In the genomic region with DNA sequence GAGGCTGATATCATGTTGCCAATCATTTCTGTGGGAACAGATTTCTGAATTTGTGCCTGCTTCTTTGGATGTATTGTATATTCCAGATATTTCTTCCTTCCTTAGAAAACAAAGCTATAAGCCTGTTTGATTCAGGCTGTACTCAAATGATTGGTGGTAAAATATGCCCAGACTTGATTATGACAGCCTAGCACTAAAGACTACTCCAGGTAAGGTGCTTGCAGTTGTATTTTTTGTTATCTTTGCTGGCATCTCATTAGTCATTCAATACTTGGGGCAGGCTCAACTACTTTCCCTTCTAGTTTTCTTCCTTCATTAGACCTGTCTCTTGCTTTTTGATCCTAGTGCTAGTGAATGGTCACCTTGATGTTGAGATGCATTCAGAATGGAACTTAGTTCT, we compare ENCODE assay signal across 18 cellular contexts.
DNase-seq lines count a peak whose midpoint lies in the region; ATAC-seq, FAIRE-seq and TF ChIP-seq lines count a peak whose summit lies in the region.
"Had no signal": no experiment of that assay in that cellular context is flagged by ENCODE, and none has a peak within 500 bp of the region (broad histone marks: within the 10 kb centered on the region; RNA-seq: fewer than 3 reads in every experiment).

No MANE protein-coding gene starts in this region.

- no TSS peak for BruUV-seq in K562 (replicated peaks; lab: Mats Ljungman, UMichigan)

- H3K9me1 ChIP-seq in K562 (ENCODE audit: control insufficient read depth, insufficient read depth, low read length) = no peaks in the 10 kb centered on the region

- no peak for TF ChIP-seq POLR2A in K562 (conservative IDR thresholded peaks at IDR 0.05)

- no peak overlapping the region for H3K4me2 ChIP-seq in K562 (ENCODE audit: insufficient read depth, low read length)
- H3K4me2 ChIP-seq: BLaER1, GM23338 had no signal

- peak; percentile 28 for DNase-seq in M059J (ENCODE audit: low read depth)
- DNase-seq in K562 (ENCODE audit: extremely low read depth in 1 of 4, low spot score in 3 of 4) = no peak
- no peak for DNase-seq in progenitor cell of endocrine pancreas (ENCODE audit: low spot score, unreplicated experiment)
- DNase-seq in NCI-H2029 (lab: John Stamatoyannopoulos, UW) = no peak
- DNase-seq in stimulated activated naive CD4-positive, alpha-beta T cell treated with Interleukin-2 at 50 U/mL for 16 hours (lab: John Stamatoyannopoulos, UW) = no peak
- DNase-seq: 8988T; CD4-positive, alpha-beta memory T cell; DMS79 treated with DMSO at 0.1 percent for 48 hours; GF-D8; H7; HFFc6 had no signal

- H3K79me2 ChIP-seq in K562 (ENCODE audit: control insufficient read depth, insufficient read depth, low read length) = no peaks in the 10 kb centered on the region

- H3K4me1 ChIP-seq in K562 (replicated peaks in 1 of 2; ENCODE audit: control insufficient read depth in 2 of 2, insufficient read depth in 2 of 2, low read length in 2 of 2) = peaks cover 0 to 13% of the 10 kb centered on the region in 2 experiments; a peak in 3 of 5 replicates
- H3K4me1 ChIP-seq: BLaER1 had no signal

- intact Hi-C loops in K562 (cut with micrococcal nuclease) = no loop called here

- H3K36me3 Mint-ChIP-seq in progenitor cell of endocrine pancreas (ENCODE audit: insufficient read depth) = no peaks in the 10 kb centered on the region
- H3K36me3 Mint-ChIP-seq: CD14-positive monocyte; CD4-positive, alpha-beta memory T cell had no signal

- H3K4me3 ChIP-seq in K562 = no peak overlapping the region
- H3K4me3 ChIP-seq: BLaER1, GM23338 had no signal

- no peak for TF ChIP-seq EP300 in K562 (IDR thresholded peaks at IDR 0.05; ENCODE audit: low read length)

- H3K27ac Mint-ChIP-seq in progenitor cell of endocrine pancreas = peak overlapping the region; percentile 31
- H3K27ac Mint-ChIP-seq: CD4-positive, alpha-beta memory T cell; GM23338; HFFc6 had no signal

- no peaks in the 10 kb centered on the region for H4K20me1 ChIP-seq in K562 (replicated peaks; ENCODE audit: control insufficient read depth, insufficient read depth, low read length)
- H4K20me1 ChIP-seq: BLaER1 had no signal

- H3K9me3 Mint-ChIP-seq in progenitor cell of endocrine pancreas (ENCODE audit: low read depth) = no peaks in the 10 kb centered on the region
- H3K9me3 Mint-ChIP-seq: CD4-positive, alpha-beta memory T cell; GM23338; HFFc6 had no signal

- TF ChIP-seq RAD21 in K562 (CRISPR knock-in tag; conservative IDR thresholded peaks at IDR 0.05 in 1 of 2, IDR thresholded peaks at IDR 0.05 in 1 of 2) = no peak

- FAIRE-seq in K562 (lab: Jason Lieb, UNC) = no peak
- FAIRE-seq: HepG2 had no signal

- peaks cover 1% of the 10 kb centered on the region for H3K4me1 Mint-ChIP-seq in progenitor cell of endocrine pancreas (ENCODE audit: low read depth)
- H3K4me1 Mint-ChIP-seq: CD14-positive monocyte; CD4-positive, alpha-beta memory T cell had no signal

- in situ Hi-C loops in K562 (cut with MboI) = no loop called here

- no peaks in the 10 kb centered on the region for H3K36me3 ChIP-seq in K562 (ENCODE audit: control insufficient read depth, insufficient read depth, low read length)
- H3K36me3 ChIP-seq: BLaER1 had no signal

- POLR2A ChIA-PET in K562 (lab: Yijun Ruan, JAX) = interaction anchor here (0.6 to 1.7 kb wide), 4 partner anchors 186 to 637 kb away, joined by 3 to 4 read pairs (median 3); no protein-coding TSS in a partner anchor

- no peak overlapping the region for H3K4me3 Mint-ChIP-seq in progenitor cell of endocrine pancreas (ENCODE audit: low read depth)
- H3K4me3 Mint-ChIP-seq: CD14-positive monocyte; CD4-positive, alpha-beta memory T cell; GM23338; HFFc6 had no signal

- CTCF ChIA-PET in K562 (lab: Yijun Ruan, JAX; ENCODE audit: low intra/inter-chr PET ratio) = interaction anchor here (0.6 kb wide), 1 partner anchor 99 kb away, joined by 3 read pairs; no protein-coding TSS in a partner anchor

- ATAC-seq in K562 (no peak), esophagus mucosa (peak; percentile 55), HG03196 (IDR thresholded peaks at IDR 0.05; ENCODE audit: unreplicated experiment) (no peak)
- ATAC-seq: GM23338, HCT116, HepG2 had no signal

- H3K27me3 ChIP-seq in K562 (ENCODE audit: control insufficient read depth in 2 of 2, insufficient read depth in 2 of 2, low read length in 2 of 2) = no peaks in the 10 kb centered on the region
- H3K27me3 ChIP-seq: BLaER1 had no signal

- no peaks in the 10 kb centered on the region for H3K9me3 ChIP-seq in K562 (replicated peaks; ENCODE audit: control insufficient read depth, insufficient read depth, low read depth, low read length)
- H3K9me3 ChIP-seq: BLaER1 had no signal

- no peak overlapping the region for H2AFZ ChIP-seq in K562 (ENCODE audit: low read depth, low read length)
- H2AFZ ChIP-seq: GM23338 had no signal

- TF ChIP-seq CTCF in K562 (IDR thresholded peaks at IDR 0.05 in 2 of 3, conservative IDR thresholded peaks at IDR 0.05 in 1 of 3; ENCODE audit: insufficient read depth in 2 of 3, low read depth in 1 of 3, low read length in 3 of 3) = no peak
- TF ChIP-seq CTCF in progenitor cell of endocrine pancreas (IDR thresholded peaks at IDR 0.05; ENCODE audit: unreplicated experiment) = no peak

- no peak overlapping the region for H3K9ac ChIP-seq in K562 (ENCODE audit: insufficient read depth in 1 of 2, low read depth in 2 of 2, low read length in 2 of 2)
- H3K9ac ChIP-seq: BLaER1 had no signal

- H3K27me3 Mint-ChIP-seq in progenitor cell of endocrine pancreas = peaks cover 3% of the 10 kb centered on the region

- no peak overlapping the region for H3K27ac ChIP-seq in K562 (ENCODE audit: extremely low read depth, low read depth, low read length)
- H3K27ac ChIP-seq: BLaER1 had no signal

TF ChIP-seq in K562, 482 proteins besides CTCF, POLR2A, EP300 and RAD21 (continues in another document):
- TF ChIP-seq DEAF1 (CRISPR knock-in tag; IDR thresholded peaks at IDR 0.05) = no peak
- no peak for TF ChIP-seq MBD1 (CRISPR knock-in tag; IDR thresholded peaks at IDR 0.05)
- no peak for TF ChIP-seq NFE2 (IDR thresholded peaks at IDR 0.05; ENCODE audit: low read depth)
- TF ChIP-seq CREB1 (IDR thresholded peaks at IDR 0.05) = no peak
- no peak for TF ChIP-seq CREB1 (CRISPR knock-in tag; IDR thresholded peaks at IDR 0.05)
- no peak for TF ChIP-seq THRAP3 (IDR thresholded peaks at IDR 0.05; ENCODE audit: borderline replicate concordance)
- peak; percentile 29; the same call in 1 of the 2 replicates for TF ChIP-seq SMARCE1 (IDR thresholded peaks at IDR 0.05)
- no peak for TF ChIP-seq SP1 (CRISPR knock-in tag; IDR thresholded peaks at IDR 0.05)
- no peak for TF ChIP-seq ZNF780A (CRISPR knock-in tag; IDR thresholded peaks at IDR 0.05)
- TF ChIP-seq GABPA (tag; conservative IDR thresholded peaks at IDR 0.05; ENCODE audit: low read depth) = no peak
- TF ChIP-seq FOSL1 (tag; conservative IDR thresholded peaks at IDR 0.05) = peak; percentile 61
- TF ChIP-seq, protein P1, sequence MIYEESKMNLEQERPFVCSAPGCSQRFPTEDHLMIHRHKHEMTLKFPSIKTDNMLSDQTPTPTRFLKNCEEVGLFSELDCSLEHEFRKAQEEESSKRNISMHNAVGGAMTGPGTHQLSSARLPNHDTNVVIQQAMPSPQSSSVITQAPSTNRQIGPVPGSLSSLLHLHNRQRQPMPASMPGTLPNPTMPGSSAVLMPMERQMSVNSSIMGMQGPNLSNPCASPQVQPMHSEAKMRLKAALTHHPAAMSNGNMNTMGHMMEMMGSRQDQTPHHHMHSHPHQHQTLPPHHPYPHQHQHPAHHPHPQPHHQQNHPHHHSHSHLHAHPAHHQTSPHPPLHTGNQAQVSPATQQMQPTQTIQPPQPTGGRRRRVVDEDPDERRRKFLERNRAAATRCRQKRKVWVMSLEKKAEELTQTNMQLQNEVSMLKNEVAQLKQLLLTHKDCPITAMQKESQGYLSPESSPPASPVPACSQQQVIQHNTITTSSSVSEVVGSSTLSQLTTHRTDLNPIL (CRISPR knock-in tag; IDR thresholded peaks at IDR 0.05) = no peak
- TF ChIP-seq CEBPG (CRISPR knock-in tag; IDR thresholded peaks at IDR 0.05) = no peak
- TF ChIP-seq CEBPG (tag; conservative IDR thresholded peaks at IDR 0.05 in 1 of 2, IDR thresholded peaks at IDR 0.05 in 1 of 2) = no peak
- TF ChIP-seq, protein P2, sequence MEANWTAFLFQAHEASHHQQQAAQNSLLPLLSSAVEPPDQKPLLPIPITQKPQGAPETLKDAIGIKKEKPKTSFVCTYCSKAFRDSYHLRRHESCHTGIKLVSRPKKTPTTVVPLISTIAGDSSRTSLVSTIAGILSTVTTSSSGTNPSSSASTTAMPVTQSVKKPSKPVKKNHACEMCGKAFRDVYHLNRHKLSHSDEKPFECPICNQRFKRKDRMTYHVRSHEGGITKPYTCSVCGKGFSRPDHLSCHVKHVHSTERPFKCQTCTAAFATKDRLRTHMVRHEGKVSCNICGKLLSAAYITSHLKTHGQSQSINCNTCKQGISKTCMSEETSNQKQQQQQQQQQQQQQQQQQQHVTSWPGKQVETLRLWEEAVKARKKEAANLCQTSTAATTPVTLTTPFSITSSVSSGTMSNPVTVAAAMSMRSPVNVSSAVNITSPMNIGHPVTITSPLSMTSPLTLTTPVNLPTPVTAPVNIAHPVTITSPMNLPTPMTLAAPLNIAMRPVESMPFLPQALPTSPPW (CRISPR knock-in tag; IDR thresholded peaks at IDR 0.05) = no peak
